In the genomic region with DNA sequence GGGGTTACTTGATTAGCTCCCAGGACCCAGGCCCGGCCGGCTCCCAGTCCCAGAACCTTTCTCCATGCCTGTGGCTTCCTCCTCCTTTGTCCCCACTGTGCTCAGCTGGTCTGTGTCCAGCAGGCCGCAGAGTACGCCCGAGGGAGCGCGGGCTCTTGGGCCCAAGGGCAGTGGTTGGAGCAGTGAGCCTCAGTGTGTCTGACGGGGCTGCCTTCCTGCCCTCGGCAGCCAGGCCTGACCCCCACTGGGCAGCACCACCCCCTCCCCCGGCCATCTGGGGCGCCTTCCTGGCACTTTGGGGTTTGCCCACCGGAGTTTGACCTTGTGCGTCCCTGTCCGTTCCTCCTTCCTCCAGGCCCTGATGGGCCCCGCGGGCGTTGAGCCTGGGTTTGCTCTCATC, we compare ENCODE assay signal across 31 cellular contexts.
"Had no signal": no experiment of that assay in that cellular context is flagged by ENCODE, and none has a peak within 500 bp of the region (broad histone marks: within the 10 kb centered on the region; RNA-seq: fewer than 3 reads in every experiment).

No MANE protein-coding gene starts in this region.

- H3K9me3 ChIP-seq: adrenal gland, body of pancreas, colonic mucosa, esophagus squamous epithelium, gastroesophageal sphincter had no signal

- H3K4me1 ChIP-seq: colonic mucosa had no signal

- H3K4me3 ChIP-seq: adrenal gland, body of pancreas, colonic mucosa, esophagus squamous epithelium, gastroesophageal sphincter had no signal

- FAIRE-seq: endometrium, endothelial cell of umbilical vein had no signal

- H3K36me3 ChIP-seq: colonic mucosa had no signal

- H3K27ac ChIP-seq: adrenal gland, body of pancreas, colonic mucosa, epithelial cell of prostate, esophagus squamous epithelium, gastroesophageal sphincter had no signal

- H3K27me3 ChIP-seq: adrenal gland, body of pancreas, colonic mucosa, esophagus squamous epithelium, gastroesophageal sphincter had no signal

- DNase-seq: activated CD4-positive, alpha-beta memory T cell treated with anti-CD3 and anti-CD28 coated beads for 36 hours; activated CD4-positive, alpha-beta T cell treated with anti-CD3 and anti-CD28 coated beads for 36 hours; activated CD4-positive, alpha-beta T cell treated with anti-CD3 and anti-CD28 coated beads, Interleukin-2, amount 10 ng/mL, durations not matched to agents 24 days and 14 days; activated CD4-positive, CD25-positive, alpha-beta regulatory T cell; activated CD4-positive, CD25-positive, alpha-beta regulatory T cell treated with anti-CD3 and anti-CD28 coated beads, Interleukin-2, amount 50 U/mL, for 72 hours; activated CD8-positive, alpha-beta memory T cell treated with anti-CD3 and anti-CD28 coated beads, Interleukin-2, amount 10 ng/mL, durations not matched to agents 7 days and 5 days; activated CD8-positive, alpha-beta memory T cell treated with anti-CD3 and anti-CD28 coated beads, Interleukin-2, amount 50 U/mL, for 4 hours; activated CD8-positive, alpha-beta T cell treated with anti-CD3 and anti-CD28 coated beads, Interleukin-2, amount 10 ng/mL, durations not matched to agents 7 days and 5 days; activated effector memory CD4-positive, alpha-beta T cell treated with anti-CD3 and anti-CD28 coated beads, Interleukin-2, amount 50 U/mL, for 16 hours; activated naive CD4-positive, alpha-beta T cell treated with anti-CD3 and anti-CD28 coated beads for 36 hours; activated naive CD8-positive, alpha-beta T cell treated with anti-CD3 and anti-CD28 coated beads for 36 hours; activated naive CD8-positive, alpha-beta T cell treated with anti-CD3 and anti-CD28 coated beads, Interleukin-2, amount 50 U/mL, for 24 hours; activated T-cell treated with anti-CD3 and anti-CD28 coated beads, Interleukin-2, amount 50 U/mL, for 1 hour; activated T-cell treated with anti-CD3 and anti-CD28 coated beads, Interleukin-2, amount 50 U/mL, for 48 hours; adrenal gland; amygdala; aorta; body of pancreas; caudate nucleus; cerebellar nuclear complex; colonic mucosa; effector CD8-positive, alpha-beta T cell; esophagus squamous epithelium; foreskin melanocyte; T-helper 1 cell; T-helper 17 cell; T1000 had no signal

- ATAC-seq: activated CD4-positive, alpha-beta T cell treated with anti-CD3 and anti-CD28 coated beads for 36 hours; activated CD8-positive, alpha-beta memory T cell treated with anti-CD3 and anti-CD28 coated beads, Interleukin-2, amount 10 ng/mL, durations not matched to agents 7 days and 5 days; activated CD8-positive, alpha-beta T cell treated with anti-CD3 and anti-CD28 coated beads, Interleukin-2, amount 10 ng/mL, durations not matched to agents 7 days and 5 days; activated naive CD8-positive, alpha-beta T cell treated with anti-CD3 and anti-CD28 coated beads, Interleukin-2, amount 50 U/mL, for 24 hours; body of pancreas; gastroesophageal sphincter; T-helper 17 cell had no signal
